32 cellular contexts compared by ENCODE assay signal in the genomic region with DNA sequence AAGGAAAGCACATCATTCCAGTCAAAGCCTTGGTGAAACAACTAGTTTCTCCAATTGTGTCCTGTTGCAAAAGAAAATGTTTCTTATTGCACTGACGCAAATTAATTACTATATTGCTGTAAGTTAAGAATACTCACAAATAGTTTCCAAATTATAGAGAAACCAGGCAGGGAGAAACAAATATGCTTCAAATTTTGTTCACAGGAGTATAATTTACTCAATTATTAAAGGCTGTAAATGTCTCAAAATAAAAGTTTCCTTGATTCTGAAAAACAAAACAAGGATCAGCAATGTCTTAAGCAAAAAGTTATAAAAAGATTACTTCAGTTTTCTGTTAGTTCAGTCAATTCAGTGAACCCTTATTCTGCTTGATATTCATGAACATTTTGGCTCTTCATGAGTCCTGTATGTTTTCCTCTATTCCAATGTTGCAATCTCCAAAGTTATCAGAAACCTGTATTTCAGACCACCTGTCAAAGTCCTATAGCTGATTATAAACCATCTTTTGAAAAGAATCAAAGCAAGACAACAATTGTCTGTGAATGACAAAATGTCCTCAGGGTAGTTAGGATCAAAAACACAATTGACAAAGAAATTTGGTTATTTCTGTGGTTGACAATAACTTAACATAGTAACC. TPM values are rescaled to one million over a fixed set of nuclear protein-coding genes. Genes with fewer than 3 reads are reported as not detected.
"Had no signal": no experiment of that assay in that cellular context is flagged by ENCODE, and none has a peak within 500 bp of the region (broad histone marks: within the 10 kb centered on the region; RNA-seq: fewer than 3 reads in every experiment).

No MANE protein-coding gene starts in this region.

- H3K36me3 ChIP-seq: adrenal gland, ascending aorta, brain microvascular endothelial cell, gastrocnemius medialis, heart left ventricle had no signal

- H3K27me3 ChIP-seq: adrenal gland, ascending aorta, brain microvascular endothelial cell, dorsolateral prefrontal cortex, gastrocnemius medialis had no signal

- DNase-seq: activated CD4-positive, alpha-beta memory T cell treated with anti-CD3 and anti-CD28 coated beads, Interleukin-2, amount 10 ng/mL, durations not matched to agents 7 days and 5 days; activated CD4-positive, alpha-beta T cell treated with anti-CD3 and anti-CD28 coated beads for 1 hour; activated CD4-positive, alpha-beta T cell treated with anti-CD3 and anti-CD28 coated beads for 4 hours; activated CD4-positive, alpha-beta T cell treated with anti-CD3 and anti-CD28 coated beads, Interleukin-2, amount 10 ng/mL, durations not matched to agents 7 days and 5 days; activated CD4-positive, alpha-beta T cell treated with anti-CD3 and anti-CD28 coated beads, Interleukin-2, amount 50 U/mL, for 4 hours; activated CD4-positive, CD25-positive, alpha-beta regulatory T cell; activated CD8-positive, alpha-beta memory T cell treated with anti-CD3 and anti-CD28 coated beads, Interleukin-2, amount 50 U/mL, for 48 hours; activated effector memory CD4-positive, alpha-beta T cell treated with Interleukin-2 at 50 U/mL for 16 hours; activated naive CD4-positive, alpha-beta T cell treated with anti-CD3 and anti-CD28 coated beads for 36 hours; activated naive CD8-positive, alpha-beta T cell treated with anti-CD3 and anti-CD28 coated beads for 36 hours; activated naive CD8-positive, alpha-beta T cell treated with anti-CD3 and anti-CD28 coated beads, Interleukin-2, amount 50 U/mL, for 24 hours; activated T-cell treated with anti-CD3 and anti-CD28 coated beads for 4 hours; activated T-cell treated with anti-CD3 and anti-CD28 coated beads, Interleukin-2, amount 50 U/mL, for 4 hours; adrenal gland; brain microvascular endothelial cell; dorsolateral prefrontal cortex; effector memory CD4-positive, alpha-beta T cell; endodermal cell; foreskin keratinocyte; gastrocnemius medialis; glutamatergic neuron; heart left ventricle; T-helper 2 cell had no signal

- H3K4me1 Mint-ChIP-seq: activated CD4-positive, alpha-beta memory T cell treated with anti-CD3 and anti-CD28 coated beads, Interleukin-2, amount 10 ng/mL, durations not matched to agents 7 days and 5 days; activated CD4-positive, alpha-beta T cell treated with anti-CD3 and anti-CD28 coated beads, Interleukin-2, amount 10 ng/mL, durations not matched to agents 7 days and 5 days; activated naive CD4-positive, alpha-beta T cell treated with anti-CD3 and anti-CD28 coated beads, Interleukin-2, amount 50 U/mL, for 24 hours; activated naive CD8-positive, alpha-beta T cell treated with anti-CD3 and anti-CD28 coated beads for 36 hours; activated naive CD8-positive, alpha-beta T cell treated with anti-CD3 and anti-CD28 coated beads, Interleukin-2, amount 50 U/mL, for 24 hours; activated T-helper 17 cell treated with anti-CD3 and anti-CD28 coated beads, Interleukin-2, amount 50 U/mL, for 72 hours; central memory CD8-positive, alpha-beta T cell; endodermal cell had no signal

- H3K9me3 ChIP-seq: adrenal gland, ascending aorta, gastrocnemius medialis had no signal

- H3K27ac Mint-ChIP-seq: activated CD4-positive, alpha-beta memory T cell treated with anti-CD3 and anti-CD28 coated beads, Interleukin-2, amount 10 ng/mL, durations not matched to agents 7 days and 5 days; activated CD4-positive, alpha-beta T cell treated with anti-CD3 and anti-CD28 coated beads, Interleukin-2, amount 10 ng/mL, durations not matched to agents 7 days and 5 days; activated naive CD4-positive, alpha-beta T cell treated with anti-CD3 and anti-CD28 coated beads for 36 hours; activated naive CD4-positive, alpha-beta T cell treated with anti-CD3 and anti-CD28 coated beads, Interleukin-2, amount 50 U/mL, for 24 hours; activated naive CD8-positive, alpha-beta T cell treated with anti-CD3 and anti-CD28 coated beads for 36 hours; activated naive CD8-positive, alpha-beta T cell treated with anti-CD3 and anti-CD28 coated beads, Interleukin-2, amount 50 U/mL, for 24 hours; activated T-helper 17 cell treated with anti-CD3 and anti-CD28 coated beads, Interleukin-2, amount 50 U/mL, for 72 hours; dendritic cell treated with granulocyte-macrophage colony-stimulating factor and Interleukin-4, amounts not matched to agents 40 ng/mL and 50 ng/mL, for 4 days; endodermal cell had no signal

- FAIRE-seq: bronchial epithelial cell had no signal

- H3K9me3 Mint-ChIP-seq: central memory CD8-positive, alpha-beta T cell had no signal

- ATAC-seq: activated naive CD8-positive, alpha-beta T cell treated with anti-CD3 and anti-CD28 coated beads, Interleukin-2, amount 50 U/mL, for 24 hours; activated T-cell treated with anti-CD3 and anti-CD28 coated beads, Interleukin-2, amount 50 U/mL, for 4 hours; activated T-helper 17 cell treated with anti-CD3 and anti-CD28 coated beads, Interleukin-2, amount 50 U/mL, for 72 hours; esophagus mucosa; foreskin keratinocyte; gastrocnemius medialis; heart left ventricle had no signal

- H3K4me1 ChIP-seq: adrenal gland, ascending aorta, foreskin keratinocyte, gastrocnemius medialis, heart left ventricle had no signal

- H3K36me3 Mint-ChIP-seq: activated naive CD8-positive, alpha-beta T cell treated with anti-CD3 and anti-CD28 coated beads for 36 hours had no signal

- H3K4me3 ChIP-seq: adrenal gland, ascending aorta, coronary artery, dorsolateral prefrontal cortex, gastrocnemius medialis, heart left ventricle had no signal

- H3K4me3 Mint-ChIP-seq: activated CD4-positive, alpha-beta memory T cell treated with anti-CD3 and anti-CD28 coated beads, Interleukin-2, amount 10 ng/mL, durations not matched to agents 7 days and 5 days; activated CD4-positive, alpha-beta T cell treated with anti-CD3 and anti-CD28 coated beads, Interleukin-2, amount 10 ng/mL, durations not matched to agents 7 days and 5 days; activated naive CD4-positive, alpha-beta T cell treated with anti-CD3 and anti-CD28 coated beads for 36 hours; activated naive CD4-positive, alpha-beta T cell treated with anti-CD3 and anti-CD28 coated beads, Interleukin-2, amount 50 U/mL, for 24 hours; activated naive CD8-positive, alpha-beta T cell treated with anti-CD3 and anti-CD28 coated beads for 36 hours; activated naive CD8-positive, alpha-beta T cell treated with anti-CD3 and anti-CD28 coated beads, Interleukin-2, amount 50 U/mL, for 24 hours; activated T-cell treated with anti-CD3 and anti-CD28 coated beads, Interleukin-2, amount 50 U/mL, for 4 hours; activated T-helper 17 cell treated with anti-CD3 and anti-CD28 coated beads, Interleukin-2, amount 50 U/mL, for 72 hours; central memory CD8-positive, alpha-beta T cell; dendritic cell treated with granulocyte-macrophage colony-stimulating factor and Interleukin-4, amounts not matched to agents 40 ng/mL and 50 ng/mL, for 4 days; endodermal cell had no signal

- H3K27ac ChIP-seq: adrenal gland, ascending aorta, brain microvascular endothelial cell, coronary artery, dorsolateral prefrontal cortex, foreskin keratinocyte, gastrocnemius medialis, heart left ventricle had no signal

RNA-seq across cellular contexts. Expression of a gene that starts 11.7 kb away (rescaled TPM):
- total RNA-seq: activated CD4-positive, alpha-beta memory T cell treated with anti-CD3 and anti-CD28 coated beads, Interleukin-2, amount 10 ng/mL, durations not matched to agents 7 days and 5 days; activated CD4-positive, alpha-beta T cell treated with anti-CD3 and anti-CD28 coated beads, Interleukin-2, amount 10 ng/mL, durations not matched to agents 7 days and 5 days; activated naive CD8-positive, alpha-beta T cell treated with anti-CD3 and anti-CD28 coated beads for 36 hours; activated T-helper 17 cell treated with anti-CD3 and anti-CD28 coated beads, Interleukin-2, amount 50 U/mL, for 72 hours; bronchial epithelial cell; esophagus mucosa; foreskin keratinocyte; T-helper 1 cell treated with Interleukin-12 subunit alpha and Interleukin-12 subunit beta and Interleukin-4 antibody, amounts not matched to agents 30 ng/mL and 1 ng/mL, for 36 hours had no signal
- polyA plus RNA-seq: foreskin keratinocyte had no signal
